ENCODE assay signal across 21 cellular contexts in genomic region chr17:27342059-27342458, GRCh38.
"Had no signal": no experiment of that assay in that cellular context is flagged by ENCODE, and none has a peak within 500 bp of the region (broad histone marks: within the 10 kb centered on the region; RNA-seq: fewer than 3 reads in every experiment).

No MANE protein-coding gene starts in this region.

- H3K4me3 ChIP-seq: breast epithelium, coronary artery, esophagus squamous epithelium, gastroesophageal sphincter, left ventricle myocardium inferior, psoas muscle, right atrium auricular region, thyroid gland had no signal

- H3K4me1 ChIP-seq: breast epithelium had no signal

- DNase-seq: activated CD4-positive, alpha-beta T cell treated with anti-CD3 and anti-CD28 coated beads, Interleukin-2, amount 50 U/mL, for 1 hour; activated CD4-positive, CD25-positive, alpha-beta regulatory T cell treated with anti-CD3 and anti-CD28 coated beads, Interleukin-2, amount 50 U/mL, for 72 hours; activated naive CD4-positive, alpha-beta T cell treated with Interleukin-2 at 50 U/mL for 16 hours; activated naive CD8-positive, alpha-beta T cell treated with anti-CD3 and anti-CD28 coated beads for 36 hours; activated T-cell treated with anti-CD3 and anti-CD28 coated beads, Interleukin-2, amount 50 U/mL, for 4 hours; cerebellar nuclear complex; endodermal cell; esophagus squamous epithelium; head of caudate nucleus; hypothalamus; left ventricle myocardium inferior; psoas muscle; stimulated activated CD4-positive, alpha-beta T cell treated with anti-CD3 and anti-CD28 coated beads, Interleukin-4, amount 100 ng/mL, for 24 hours; stimulated activated naive CD8-positive, alpha-beta T cell treated with anti-CD3 and anti-CD28 coated beads, Interleukin-15, Interleukin-2, amounts not matched to agents 100 U/mL and 50 U/mL, for 24 hours; thyroid gland had no signal

- H3K27me3 ChIP-seq: breast epithelium, esophagus squamous epithelium, gastroesophageal sphincter, right atrium auricular region, thyroid gland had no signal

- H3K27ac ChIP-seq: coronary artery, esophagus squamous epithelium, gastroesophageal sphincter, left ventricle myocardium inferior, psoas muscle, thyroid gland, VCaP had no signal

- H3K36me3 ChIP-seq: breast epithelium, esophagus squamous epithelium, gastroesophageal sphincter, left ventricle myocardium inferior, right atrium auricular region, thyroid gland had no signal

- H3K4me3 Mint-ChIP-seq: activated naive CD8-positive, alpha-beta T cell treated with anti-CD3 and anti-CD28 coated beads for 36 hours; activated T-cell treated with anti-CD3 and anti-CD28 coated beads, Interleukin-2, amount 50 U/mL, for 4 hours; endodermal cell; neural crest cell had no signal

- H3K9me3 ChIP-seq: breast epithelium, esophagus squamous epithelium, gastroesophageal sphincter, left ventricle myocardium inferior, psoas muscle, right atrium auricular region, thyroid gland had no signal

- H3K36me3 Mint-ChIP-seq: activated naive CD8-positive, alpha-beta T cell treated with anti-CD3 and anti-CD28 coated beads for 36 hours had no signal

- ATAC-seq: activated T-cell treated with anti-CD3 and anti-CD28 coated beads, Interleukin-2, amount 50 U/mL, for 4 hours; gastroesophageal sphincter; psoas muscle; stimulated activated naive CD8-positive, alpha-beta T cell treated with anti-CD3 and anti-CD28 coated beads, Interleukin-15, Interleukin-2, amounts not matched to agents 100 U/mL and 50 U/mL, for 24 hours had no signal

- H3K9me3 Mint-ChIP-seq: activated naive CD8-positive, alpha-beta T cell treated with anti-CD3 and anti-CD28 coated beads for 36 hours; activated T-cell treated with anti-CD3 and anti-CD28 coated beads, Interleukin-2, amount 50 U/mL, for 4 hours had no signal

- H3K27ac Mint-ChIP-seq: activated naive CD8-positive, alpha-beta T cell treated with anti-CD3 and anti-CD28 coated beads for 36 hours; endodermal cell had no signal
